ENCODE assay signal across 1 cellular context in genomic region chr1:234478152-234478480, GRCh38.
TF ChIP-seq lines count a peak whose summit lies in the region.

No MANE protein-coding gene starts in this region.

TF ChIP-seq in endothelial cell of umbilical vein, 7 proteins besides CTCF, POLR2A, EP300 and RAD21 (continued from another document):
- TF ChIP-seq FOS (IDR thresholded peaks at IDR 0.05; ENCODE audit: borderline replicate concordance, insufficient read depth, low read length), result no peak
- TF ChIP-seq EZH2 (IDR thresholded peaks at IDR 0.05; ENCODE audit: borderline replicate concordance, low read depth, low read length, severe bottlenecking), result no peak
